Comparison of ENCODE assay signal across 26 cellular contexts in the genomic region with DNA sequence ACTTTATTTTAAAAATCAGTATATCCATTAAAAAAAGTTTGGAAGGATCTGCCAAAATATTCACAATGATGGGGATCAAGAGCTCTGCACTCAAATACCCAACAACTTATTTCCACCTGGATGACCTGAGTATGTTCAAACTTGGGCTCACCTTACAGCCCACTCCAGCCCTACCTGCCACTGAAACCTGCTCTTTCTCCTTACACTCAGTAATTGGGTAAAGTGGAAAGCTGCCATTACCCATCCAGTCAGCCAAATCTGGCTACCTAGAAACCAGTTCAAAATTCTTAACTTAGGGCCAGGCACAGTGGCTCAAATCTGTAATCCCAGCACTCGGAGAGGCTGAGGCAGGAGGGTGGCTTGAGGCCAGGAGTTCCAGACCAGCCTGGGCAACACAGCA.
"Had no signal": no experiment of that assay in that cellular context is flagged by ENCODE, and none has a peak within 500 bp of the region (broad histone marks: within the 10 kb centered on the region; RNA-seq: fewer than 3 reads in every experiment).

No MANE protein-coding gene starts in this region.

- DNase-seq: activated B cell treated with CpG ODN at 0.5 μM for 24 hours; activated CD4-positive, alpha-beta T cell treated with anti-CD3 and anti-CD28 coated beads for 1 hour; activated CD4-positive, alpha-beta T cell treated with anti-CD3 and anti-CD28 coated beads, Interleukin-2, amount 10 ng/mL, durations not matched to agents 24 days and 14 days; activated CD4-positive, alpha-beta T cell treated with anti-CD3 and anti-CD28 coated beads, Interleukin-2, amount 50 U/mL, for 48 hours; activated CD8-positive, alpha-beta memory T cell treated with anti-CD3 and anti-CD28 coated beads, Interleukin-2, amount 10 ng/mL, durations not matched to agents 7 days and 5 days; activated naive CD4-positive, alpha-beta T cell treated with Interleukin-2 at 50 U/mL for 16 hours; activated T-cell treated with anti-CD3 and anti-CD28 coated beads, Interleukin-2, amount 50 U/mL, for 4 hours; brain microvascular endothelial cell; caudate nucleus; MG63; MV-4-11; NCI-H1092 treated with DMSO at 0.1 percent for 48 hours; NCI-H1417 treated with DMSO at 0.1 percent for 48 hours; NCI-H1694; NCI-H2029; NCI-H2107; NCI-H510A treated with DMSO at 0.1 percent for 48 hours; NCI-H69; NK-92 treated with Interleukin-12 subunit alpha and Interleukin-12 subunit beta, amount 100 ng/mL, for 24 hours; OCI-M1; RPMI8226; T-helper 9 cell had no signal

- H3K27ac ChIP-seq: brain microvascular endothelial cell, KMS-11, SK-N-MC had no signal

- H3K4me3 ChIP-seq: MG63, SK-N-MC had no signal

- H3K4me2 ChIP-seq: KMS-11 had no signal

- H3K27me3 ChIP-seq: brain microvascular endothelial cell, MG63 had no signal

- ATAC-seq: activated CD8-positive, alpha-beta memory T cell treated with anti-CD3 and anti-CD28 coated beads, Interleukin-2, amount 10 ng/mL, durations not matched to agents 7 days and 5 days; activated T-cell treated with anti-CD3 and anti-CD28 coated beads, Interleukin-2, amount 50 U/mL, for 4 hours; Panc1; Right ventricle myocardium inferior had no signal

- H3K9ac ChIP-seq: KMS-11 had no signal

- H3K9me3 ChIP-seq: MG63 had no signal
